In genomic region chr10:123149568-123150228, GRCh38 we compare ENCODE assay signal across 9 cellular contexts. TPM values are rescaled to one million over a fixed set of nuclear protein-coding genes. Genes with fewer than 3 reads are reported as not detected.
A peak's percentile ranks its signal among the peaks of the same experiment; 100 is the strongest.
DNase-seq lines count a peak whose midpoint lies in the region; ATAC-seq and TF ChIP-seq lines count a peak whose summit lies in the region.
"Had no signal": no experiment of that assay in that cellular context is flagged by ENCODE, and none has a peak within 500 bp of the region (broad histone marks: within the 10 kb centered on the region; RNA-seq: fewer than 3 reads in every experiment).

No MANE protein-coding gene starts in this region.

- POLR2A ChIA-PET in WTC11 (lab: Charles Lee): interaction anchor here (0.7 to 1.3 kb wide), 5 partner anchors 10 to 18 kb away, joined by 3 to 4 read pairs (median 3); no protein-coding TSS in a partner anchor

- H3K27me3 Mint-ChIP-seq in WTC11 (ENCODE audit: low read depth): peaks cover 77% of the 10 kb centered on the region

- 1 to 2% (median 2%) methylated on average over 72 to 76 of the region's 76 CpGs for WGBS in psoas muscle, 3 donors

- no peaks in the 10 kb centered on the region for H3K9me3 Mint-ChIP-seq in WTC11

- intact Hi-C loops in psoas muscle (cut with DNase I): loop anchor here (5.0 to 10.0 kb wide), 3 partner anchors 135 to 195 kb away; partner anchors contain the start of genes ACADSB (in 1 of the 2), C10orf88 (in 1 of the 2) and IKZF5 (in 1 of the 2)

- H3K4me3 ChIP-seq in psoas muscle: peak overlapping the region; percentile 58

- H3K4me3 Mint-ChIP-seq in WTC11: peak overlapping the region; percentile 68

- TF ChIP-seq CTCF in WTC11 (IDR thresholded peaks at IDR 0.05) (no peak), psoas muscle (IDR thresholded peaks at IDR 0.05) (no peak)

- H3K4me1 Mint-ChIP-seq in WTC11: peaks cover 65% of the 10 kb centered on the region

- CTCF ChIA-PET in WTC11 (lab: Charles Lee): interaction anchor here (1.1 to 6.1 kb wide), 5 partner anchors 10 to 231 kb away, joined by 3 to 43 read pairs (median 4); no protein-coding TSS in a partner anchor

- peak; percentile 36 for DNase-seq in EH (ENCODE audit: low read depth)
- peak; percentile 55 for DNase-seq in WTC11 (ENCODE audit: low spot score)
- peak; percentile 36 for DNase-seq in fibroblast of gingiva (ENCODE audit: low read depth)
- DNase-seq in psoas muscle: peak in 1 of 2 donors; percentile 55
- DNase-seq in COLO829 (ENCODE audit: low spot score): no peak
- no peak for DNase-seq in NCI-H2107 treated with DMSO at 0.1 percent for 48 hours (lab: John Stamatoyannopoulos, UW; ENCODE audit: unreplicated experiment)
- no peak for DNase-seq in HCEC 1CT

- no peak for ATAC-seq in WTC11
- no peak for ATAC-seq in psoas muscle
- no peak for ATAC-seq in HG02884 (IDR thresholded peaks at IDR 0.05; ENCODE audit: unreplicated experiment)

- no peak overlapping the region for H3K27ac ChIP-seq in psoas muscle

- H3K36me3 ChIP-seq in psoas muscle (ENCODE audit: insufficient read depth in 1 of 2, low read depth in 1 of 2): no peaks in the 10 kb centered on the region

- H3K36me3 Mint-ChIP-seq in WTC11: no peaks in the 10 kb centered on the region

- no peaks in the 10 kb centered on the region for H3K9me3 ChIP-seq in psoas muscle

- peaks cover 3 to 87% (median 59%) of the 10 kb centered on the region in 3 donors for H3K27me3 ChIP-seq in psoas muscle (ENCODE audit: insufficient read depth in 3 of 3, low read length in 2 of 3)

- H3K27ac Mint-ChIP-seq in WTC11: no peak overlapping the region

- peaks cover 27% of the 10 kb centered on the region for H3K4me1 ChIP-seq in psoas muscle

TF ChIP-seq in WTC11, 78 proteins besides CTCF, POLR2A, EP300 and RAD21 (continues in another document):
- peak; percentile 55; the same call in 1 of the 2 replicates for TF ChIP-seq HMGXB4 (CRISPR knock-in tag; IDR thresholded peaks at IDR 0.05)
- TF ChIP-seq ARID4B (CRISPR knock-in tag; IDR thresholded peaks at IDR 0.05; ENCODE audit: borderline replicate concordance): 0 out of 2 replicates have a peak, but pooled peaks have one; percentile 59
- no peak for TF ChIP-seq HMGA2 (CRISPR knock-in tag; IDR thresholded peaks at IDR 0.05)
- no peak; the same call in 1 of the 2 replicates for TF ChIP-seq JUN (CRISPR knock-in tag; IDR thresholded peaks at IDR 0.05)
- no peak for TF ChIP-seq ZMAT4 (CRISPR knock-in tag; IDR thresholded peaks at IDR 0.05)
- TF ChIP-seq TEAD4 (CRISPR knock-in tag; IDR thresholded peaks at IDR 0.05): peak; percentile 52; the same call in 1 of the 2 replicates
- TF ChIP-seq FOXP1 (CRISPR knock-in tag; IDR thresholded peaks at IDR 0.05; ENCODE audit: borderline replicate concordance): peak; percentile 49; the same call in 1 of the 2 replicates
- TF ChIP-seq SMAD3 (CRISPR knock-in tag; IDR thresholded peaks at IDR 0.05; ENCODE audit: borderline replicate concordance): peak; percentile 70; the same call in 1 of the 2 replicates
- TF ChIP-seq FOXP4 (CRISPR knock-in tag; IDR thresholded peaks at IDR 0.05): peak; percentile 77
- TF ChIP-seq ZBTB43 (CRISPR knock-in tag; IDR thresholded peaks at IDR 0.05): peak; percentile 53; the same call in 1 of the 2 replicates
- no peak for TF ChIP-seq OVOL2 (CRISPR knock-in tag; IDR thresholded peaks at IDR 0.05; ENCODE audit: borderline replicate concordance)
- no peak for TF ChIP-seq E2F1 (CRISPR knock-in tag; IDR thresholded peaks at IDR 0.05)
- peak; percentile 69; the same call in 1 of the 2 replicates for TF ChIP-seq MYBL2 (CRISPR knock-in tag; IDR thresholded peaks at IDR 0.05)
- TF ChIP-seq SOX15 (CRISPR knock-in tag; IDR thresholded peaks at IDR 0.05): no peak
- TF ChIP-seq NFE2L1 (CRISPR knock-in tag; IDR thresholded peaks at IDR 0.05): peak; percentile 65; the same call in 1 of the 2 replicates
- no peak for TF ChIP-seq ATF1 (CRISPR knock-in tag; IDR thresholded peaks at IDR 0.05)

RNA-seq across cellular contexts. Expression of gene HMX2, which starts 1.8 kb away (rescaled TPM):
- total RNA-seq in WTC11 (2021) (0.59 to 1.7 TPM (median 1.4 TPM) in 3 replicates), psoas muscle (not detected)
- polyA plus RNA-seq in psoas muscle: not detected

RNA-seq across cellular contexts. Expression of gene BUB3, which starts 4.5 kb away (rescaled TPM):
- total RNA-seq in WTC11 (2021) (180 to 192 TPM (median 186 TPM) in 3 replicates), psoas muscle (10 to 100 TPM; 28.6 to 35.3 (median 31.2) TPM)
- polyA plus RNA-seq in psoas muscle: 10 to 100 TPM; 32.9 to 67.3 (median 49.1) TPM

RNA-seq across cellular contexts. Expression of gene HMX3, which starts 13.9 kb away (rescaled TPM):
- total RNA-seq in WTC11 (2021) (0.23 TPM in 1 of 3 replicates, not detected in the others), psoas muscle (not detected)
- polyA plus RNA-seq in psoas muscle: not detected
- total RNA-seq: HT1080 had no signal

Comparison
In these comparisons a context has a peak if more than half of its experiments do, and no peak if none do; other contexts are left out.
1. DNase-seq: peak in EH (single experiment), WTC11 (single experiment) and fibroblast of gingiva (single experiment); none in COLO829 (single experiment), NCI-H2107 treated with DMSO at 0.1 percent for 48 hours (single experiment) and HCEC 1CT (single experiment).